8 cellular contexts compared by ENCODE assay signal in the genomic region with DNA sequence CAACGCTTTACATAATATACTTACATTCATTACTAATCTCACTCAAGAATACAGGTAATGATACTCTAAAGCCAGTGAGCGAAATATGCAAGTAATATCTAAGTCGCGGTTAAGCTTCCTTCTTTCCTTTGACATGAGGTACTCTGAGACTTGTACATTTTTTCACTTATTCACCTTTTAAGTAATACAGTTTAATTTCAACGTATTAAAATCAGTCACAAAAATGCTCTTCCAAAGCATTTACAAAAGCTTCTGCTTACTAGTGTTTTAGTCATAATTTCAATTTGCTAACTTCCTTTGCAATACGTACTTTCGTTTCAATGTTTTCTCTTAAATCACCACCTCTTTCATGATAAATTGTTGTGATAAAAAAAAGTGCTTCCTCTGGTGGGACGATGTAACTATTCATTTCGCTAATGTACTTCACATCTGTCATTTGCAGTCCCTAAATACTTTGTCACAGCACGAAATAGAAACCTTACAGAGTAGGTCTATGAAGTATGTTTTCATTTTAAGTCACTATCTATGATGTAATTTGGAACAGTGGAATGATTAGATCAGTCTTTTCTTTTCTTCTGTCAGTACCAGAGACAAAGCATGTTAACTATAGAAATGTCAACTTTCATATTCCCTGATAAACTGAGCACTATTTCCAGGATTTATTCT. TPM values are rescaled to one million over a fixed set of nuclear protein-coding genes. Genes with fewer than 3 reads are reported as not detected.
DNase-seq lines count a peak whose midpoint lies in the region; ATAC-seq and TF ChIP-seq lines count a peak whose summit lies in the region.

No MANE protein-coding gene starts in this region.

- H3K4me1 ChIP-seq in A673 (ENCODE audit: insufficient read depth, low read length, poor library complexity, severe bottlenecking) (peaks cover 19% of the 10 kb centered on the region), testis (no peaks in the 10 kb centered on the region), upper lobe of left lung (no peaks in the 10 kb centered on the region)

- CTCF ChIA-PET in A673 (lab: Charles Lee) = no interaction called here

- DNase-seq in A673 (ENCODE audit: low spot score) = peak; percentile 12
- peak; percentile 13 for DNase-seq in astrocyte of the spinal cord (ENCODE audit: low read depth, low spot score)
- DNase-seq in testis = no peak
- no peak for DNase-seq in SHP77 treated with DMSO at 0.1 percent for 48 hours (lab: John Stamatoyannopoulos, UW)
- DNase-seq in activated CD4-positive, CD25-positive, alpha-beta regulatory T cell treated with anti-CD3 and anti-CD28 coated beads, Interleukin-2, amount 50 U/mL, for 72 hours = no peak
- no peak for DNase-seq in upper lobe of left lung

- BruUV-seq in A673 (replicated peaks; lab: Mats Ljungman, UMichigan) = no TSS peak

- H3K27me3 ChIP-seq in A673 (replicated peaks; ENCODE audit: insufficient read depth, low read depth, low read length, poor library complexity) (no peaks in the 10 kb centered on the region), testis (no peaks in the 10 kb centered on the region), upper lobe of left lung (no peaks in the 10 kb centered on the region)

- peak; percentile 89 for ATAC-seq in GM19023 (IDR thresholded peaks at IDR 0.05; ENCODE audit: unreplicated experiment)
- ATAC-seq in HG03045 (IDR thresholded peaks at IDR 0.05; ENCODE audit: unreplicated experiment) = peak; percentile 93
- ATAC-seq in upper lobe of left lung (ENCODE audit: low FRiP score in 2 of 2) = no peak

- POLR2A ChIA-PET in A673 (lab: Charles Lee; ENCODE audit: low non-redundant PET) = no interaction called here

- WGBS in testis, 2 donors = 62 to 67% methylated on average over 10 of the region's 10 CpGs
- WGBS in upper lobe of left lung, 2 donors = 41 to 47% methylated on average over 10 of the region's 10 CpGs

- no peaks in the 10 kb centered on the region for H3K36me3 ChIP-seq in A673 (ENCODE audit: insufficient read depth, low read length, poor library complexity, severe bottlenecking)
- H3K36me3 ChIP-seq in testis (ENCODE audit: low read depth, missing control alignments) = no peaks in the 10 kb centered on the region
- no peaks in the 10 kb centered on the region for H3K36me3 ChIP-seq in upper lobe of left lung

- no peak for TF ChIP-seq EP300 in upper lobe of left lung (IDR thresholded peaks at IDR 0.05)

- H3K4me3 ChIP-seq in A673 (ENCODE audit: low read depth, low read length, poor library complexity, severe bottlenecking) (peak overlapping the region; percentile 19), astrocyte of the spinal cord (ENCODE audit: low read depth, low read length) (no peak overlapping the region), testis (no peak overlapping the region), upper lobe of left lung (peak overlapping the region in 1 of 4 donors; percentile 9)

- in situ Hi-C loops in astrocyte of the spinal cord (cut with HindIII; ENCODE audit: low sequenced_read_pairs) = no loop called here

- H3K9me3 ChIP-seq in A673 (ENCODE audit: low read depth, low read length, poor library complexity, severe bottlenecking) (peaks cover 14% of the 10 kb centered on the region), testis (no peaks in the 10 kb centered on the region), upper lobe of left lung (peaks cover 0 to 11% (median 1%) of the 10 kb centered on the region in 4 donors)

- H3K27ac ChIP-seq in A673 (ENCODE audit: low read depth, low read length, poor library complexity, severe bottlenecking) (no peak overlapping the region), testis (no peak overlapping the region), upper lobe of left lung (no peak overlapping the region)

- no peak for TF ChIP-seq POLR2A in testis (IDR thresholded peaks at IDR 0.05)
- no peak for TF ChIP-seq POLR2A in upper lobe of left lung (IDR thresholded peaks at IDR 0.05)

- no peak for TF ChIP-seq CTCF in A673 (conservative IDR thresholded peaks at IDR 0.05; ENCODE audit: low read depth, low read length)
- TF ChIP-seq CTCF in astrocyte of the spinal cord (IDR thresholded peaks at IDR 0.05; ENCODE audit: low read depth, low read length) = no peak
- TF ChIP-seq CTCF in testis (IDR thresholded peaks at IDR 0.05) = no peak
- no peak for TF ChIP-seq CTCF in upper lobe of left lung (IDR thresholded peaks at IDR 0.05)

- intact Hi-C loops in A673 (cut with micrococcal nuclease; ENCODE audit: unreplicated experiment) (loop anchor here (10.0 kb wide), 2 partner anchors 64 to 186 kb away; no protein-coding TSS in a partner anchor), testis (cut with DNase I; ENCODE audit: low total_unique reads) (no loop called here)

RNA-seq across cellular contexts. Expression of gene ADGRL4, which starts 34.0 kb away (rescaled TPM):
- total RNA-seq in A673 (2021) (not detected in 2 replicates), testis (10 to 100 TPM in 1 of 2 donors, 1 to 10 TPM in 1; 7.9 to 10.2 TPM), upper lobe of left lung (10 to 100 TPM in 4 of 6 donors, 1 to 10 TPM in 2; 1.9 to 23.5 (median 12.9) TPM)
- polyA plus RNA-seq in testis (ENCODE audit: insufficient read depth, low read depth, low replicate concordance) = 17.2 TPM

Comparison
In these comparisons a context has a peak if more than half of its experiments do, and no peak if none do; other contexts are left out.
1. DNase-seq: peak in A673 (single experiment) and astrocyte of the spinal cord (single experiment); none in testis (single experiment), SHP77 treated with DMSO at 0.1 percent for 48 hours (single experiment), activated CD4-positive, CD25-positive, alpha-beta regulatory T cell treated with anti-CD3 and anti-CD28 coated beads, Interleukin-2, amount 50 U/mL, for 72 hours (single experiment) and upper lobe of left lung (0 of 2).
2. ATAC-seq: peak in GM19023 (single experiment) and HG03045 (single experiment); none in upper lobe of left lung (0 of 2).